ENCODE assay signal across 26 cellular contexts in genomic region chr16:86370036-86370435, GRCh38.
"Had no signal": no experiment of that assay in that cellular context is flagged by ENCODE, and none has a peak within 500 bp of the region (broad histone marks: within the 10 kb centered on the region; RNA-seq: fewer than 3 reads in every experiment).

No MANE protein-coding gene starts in this region.

- ATAC-seq: left cardiac atrium; left lobe of liver; left ventricle myocardium superior; lower lobe of right lung; naive thymus-derived CD8-positive, alpha-beta T cell; right cardiac atrium; stimulated activated effector memory CD8-positive, alpha-beta T cell treated with anti-CD3 and anti-CD28 coated beads, Interleukin-12 subunit alpha, Interleukin-12 subunit beta, amount 100 ng/mL, for 72 hours; upper lobe of right lung had no signal

- H3K36me3 ChIP-seq: lower lobe of right lung, ovary, prostate gland, sigmoid colon, spleen, suprapubic skin, thoracic aorta, tibial artery, upper lobe of right lung had no signal

- FAIRE-seq: keratinocyte, small intestine, urothelium cell line had no signal

- H3K4me3 ChIP-seq: lower lobe of right lung, ovary, prostate gland, sigmoid colon, spleen, suprapubic skin, thoracic aorta, tibial artery, upper lobe of right lung had no signal

- H3K4me1 ChIP-seq: lower lobe of right lung, prostate gland, spleen, suprapubic skin, tibial artery had no signal

- H3K27me3 ChIP-seq: ovary, sigmoid colon had no signal

- H3K9me3 ChIP-seq: ovary, prostate gland, sigmoid colon, suprapubic skin, upper lobe of right lung had no signal

- H3K27ac ChIP-seq: lower lobe of right lung, ovary, prostate gland, spleen, suprapubic skin, thoracic aorta, tibial artery, upper lobe of right lung had no signal

- DNase-seq: hippocampal formation; kidney glomerular epithelial cell; left cardiac atrium; left ventricle myocardium superior; lower lobe of right lung; mammary epithelial cell; mesenchymal stem cell; naive thymus-derived CD8-positive, alpha-beta T cell; ovary; retina; right cardiac atrium; small intestine; spleen; stimulated activated CD4-positive, alpha-beta T cell treated with anti-CD3 and anti-CD28 coated beads, Interleukin-4, amount 100 ng/mL, for 24 hours; stimulated activated naive CD4-positive, alpha-beta T cell; tibial artery; trophoblast cell; upper lobe of right lung had no signal
